11 cellular contexts compared by ENCODE assay signal in the genomic region with DNA sequence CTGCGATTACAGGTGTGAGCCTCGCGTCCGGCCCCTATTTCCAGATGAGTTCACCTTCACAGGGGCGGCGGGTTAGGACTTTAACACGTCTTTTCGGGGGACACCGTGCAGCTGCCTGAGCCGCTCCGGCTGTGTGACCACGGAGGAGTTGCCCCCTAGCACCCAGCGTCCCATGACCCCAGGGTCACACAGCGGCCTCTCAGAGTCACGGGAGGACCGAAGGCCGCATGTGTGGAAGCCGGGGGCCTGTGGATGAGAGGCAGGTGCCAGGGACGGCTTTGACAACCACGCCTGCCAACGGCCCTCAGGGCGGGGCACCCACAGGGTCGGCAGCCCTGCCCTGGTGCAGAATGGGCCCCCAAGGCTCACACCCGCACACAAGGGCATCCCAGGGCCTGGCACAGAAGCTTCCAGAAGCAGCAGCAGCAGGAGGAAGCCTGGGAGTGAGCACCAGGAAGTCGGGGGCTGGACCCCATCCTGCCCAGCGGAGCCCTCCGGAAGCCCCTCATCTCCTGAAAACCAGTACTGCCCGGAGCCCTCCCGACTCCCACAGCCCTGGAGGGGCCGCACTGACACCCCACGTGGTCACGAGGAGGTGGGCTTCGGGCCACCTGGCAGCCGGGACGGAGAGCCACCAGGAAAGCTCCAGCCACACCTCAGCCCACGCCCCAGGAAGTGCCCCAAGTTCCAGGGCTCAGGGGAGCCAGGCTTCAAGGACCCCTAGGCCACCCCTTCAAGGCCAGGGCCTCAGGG. TPM values are rescaled to one million over a fixed set of nuclear protein-coding genes. Genes with fewer than 3 reads are reported as not detected.
DNase-seq lines count a peak whose midpoint lies in the region; ATAC-seq and TF ChIP-seq lines count a peak whose summit lies in the region.
"Had no signal": no experiment of that assay in that cellular context is flagged by ENCODE, and none has a peak within 500 bp of the region (broad histone marks: within the 10 kb centered on the region; RNA-seq: fewer than 3 reads in every experiment).

No MANE protein-coding gene starts in this region.

- H3K4me1 ChIP-seq in CD4-positive, CD25-positive, alpha-beta regulatory T cell (ENCODE audit: control insufficient read depth, insufficient read depth, low read length, poor library complexity, severe bottlenecking): peaks cover 43% of the 10 kb centered on the region
- H3K4me1 ChIP-seq in RWPE2 (ENCODE audit: insufficient read depth, poor library complexity, severe bottlenecking): peaks cover 7% of the 10 kb centered on the region

- H3K9me3 ChIP-seq in CD4-positive, CD25-positive, alpha-beta regulatory T cell (ENCODE audit: control insufficient read depth in 2 of 2, low read length in 2 of 2): no peaks in the 10 kb centered on the region
- H3K9me3 ChIP-seq in RWPE2 (ENCODE audit: severe bottlenecking): no peaks in the 10 kb centered on the region

- intact Hi-C loops in dorsolateral prefrontal cortex (cut with DNase I): no loop called here

- no peaks in the 10 kb centered on the region for H3K9me3 Mint-ChIP-seq in CD4-positive, CD25-positive, alpha-beta regulatory T cell

- no peaks in the 10 kb centered on the region for H3K36me3 ChIP-seq in CD4-positive, CD25-positive, alpha-beta regulatory T cell (ENCODE audit: control insufficient read depth, insufficient read depth, low read length)
- H3K36me3 ChIP-seq in RWPE2 (ENCODE audit: low read depth): no peaks in the 10 kb centered on the region

- H3K27ac ChIP-seq in CD4-positive, CD25-positive, alpha-beta regulatory T cell (ENCODE audit: insufficient read depth, low read length, poor library complexity, severe bottlenecking): peak overlapping the region; percentile 51
- H3K27ac ChIP-seq in RWPE2 (ENCODE audit: poor library complexity, severe bottlenecking) (no peak overlapping the region), dorsolateral prefrontal cortex (peak overlapping the region in 48 of 59 donors; percentile 0 to 91 (median 78))

- no peaks in the 10 kb centered on the region for H3K36me3 Mint-ChIP-seq in CD4-positive, CD25-positive, alpha-beta regulatory T cell

- no peaks in the 10 kb centered on the region for H3K27me3 Mint-ChIP-seq in CD4-positive, CD25-positive, alpha-beta regulatory T cell

- peak overlapping the region in 2 of 3 donors; percentile 82 to 85 for H3K27ac Mint-ChIP-seq in CD4-positive, CD25-positive, alpha-beta regulatory T cell

- H3K4me1 Mint-ChIP-seq in CD4-positive, CD25-positive, alpha-beta regulatory T cell: peaks cover 0 to 32% (median 4%) of the 10 kb centered on the region in 4 donors

- H3K27me3 ChIP-seq in CD4-positive, CD25-positive, alpha-beta regulatory T cell (ENCODE audit: control insufficient read depth, insufficient read depth, low read length): no peaks in the 10 kb centered on the region
- H3K27me3 ChIP-seq in RWPE2 (ENCODE audit: insufficient read depth, poor library complexity, severe bottlenecking) (no peaks in the 10 kb centered on the region), dorsolateral prefrontal cortex (no peaks in the 10 kb centered on the region)

- ATAC-seq in CD4-positive, CD25-positive, alpha-beta regulatory T cell (ENCODE audit: low read depth in 2 of 2): no peak
- ATAC-seq in RWPE2 (ENCODE audit: low read depth) (no peak), omental fat pad (ENCODE audit: low FRiP score) (no peak)
- ATAC-seq: esophagus mucosa had no signal

- H3K4me3 Mint-ChIP-seq in CD4-positive, CD25-positive, alpha-beta regulatory T cell: peak overlapping the region; percentile 62 to 70 (median 66)

- H3K4me3 ChIP-seq in CD4-positive, CD25-positive, alpha-beta regulatory T cell (ENCODE audit: low read depth, low read length): peak overlapping the region; percentile 57
- no peak overlapping the region for H3K4me3 ChIP-seq in RWPE2 (ENCODE audit: severe bottlenecking)
- H3K4me3 ChIP-seq in dorsolateral prefrontal cortex: no peak overlapping the region

- TF ChIP-seq CTCF in RWPE2 (IDR thresholded peaks at IDR 0.05; ENCODE audit: poor library complexity, severe bottlenecking) (no peak), dorsolateral prefrontal cortex (IDR thresholded peaks at IDR 0.05 in 54 of 56, conservative IDR thresholded peaks at IDR 0.05 in 2 of 56; ENCODE audit: low read depth in 1 of 56, partially characterized antibody in 56 of 56) (no peak), omental fat pad (IDR thresholded peaks at IDR 0.05) (no peak)

- DNase-seq in CD4-positive, CD25-positive, alpha-beta regulatory T cell: peak in 1 of 3 donors; percentile 16
- DNase-seq in RWPE2 (ENCODE audit: low spot score) (peak; percentile 41), dorsolateral prefrontal cortex (peak in 6 of 10 donors; percentile 13 to 44 (median 34)), omental fat pad (ENCODE audit: low spot score) (peak; percentile 8), AG20443 (ENCODE audit: low spot score) (no peak), NOMO-1 (lab: John Stamatoyannopoulos, UW; ENCODE audit: unreplicated experiment in 2 of 2) (no peak), GM19238 (ENCODE audit: insufficient read length, low spot score) (no peak), NCI-H128 (lab: John Stamatoyannopoulos, UW; ENCODE audit: unreplicated experiment) (no peak)
- DNase-seq: NCI-H345, trophoblast cell had no signal

RNA-seq across cellular contexts. Expression of a gene that starts 32.7 kb away (rescaled TPM):
- total RNA-seq in CD4-positive, CD25-positive, alpha-beta regulatory T cell: 5.5 TPM
- polyA plus RNA-seq in CD4-positive, CD25-positive, alpha-beta regulatory T cell: 1 to 10 TPM; 2.9 to 8.8 (median 6.2) TPM
- total RNA-seq in dorsolateral prefrontal cortex (100 to 1,000 TPM in 118 of 120 experiments, 10 to 100 TPM in 2; 97.0 to 199 (median 136) TPM), omental fat pad (10 to 100 TPM in 3 of 4 donors, 1 to 10 TPM in 1; 6.7 to 21.7 (median 14.4) TPM)

RNA-seq across cellular contexts. Expression of a gene that starts 45.4 kb away (rescaled TPM):
- total RNA-seq in CD4-positive, CD25-positive, alpha-beta regulatory T cell: 67.8 TPM
- polyA plus RNA-seq in CD4-positive, CD25-positive, alpha-beta regulatory T cell: 10 to 100 TPM; 23.9 to 30.8 (median 28.4) TPM
- total RNA-seq in dorsolateral prefrontal cortex (10 to 100 TPM; 25.4 to 54.1 (median 40.7) TPM), omental fat pad (10 to 100 TPM; 18.7 to 28.5 (median 23.5) TPM)

RNA-seq across cellular contexts. Expression of a gene that starts 53.6 kb away (rescaled TPM):
- total RNA-seq in CD4-positive, CD25-positive, alpha-beta regulatory T cell: 36.8 TPM
- polyA plus RNA-seq in CD4-positive, CD25-positive, alpha-beta regulatory T cell: 10 to 100 TPM; 18.3 to 30.4 (median 24.8) TPM
- total RNA-seq in dorsolateral prefrontal cortex (10 to 100 TPM; 11.2 to 38.9 (median 18.5) TPM), omental fat pad (10 to 100 TPM in 2 of 4 donors, 1 to 10 TPM in 2; 8.1 to 16.9 (median 10.0) TPM)

Comparison
In these comparisons a context has a peak if more than half of its experiments do, and no peak if none do; other contexts are left out.
1. DNase-seq: peak in RWPE2 (single experiment), dorsolateral prefrontal cortex (6 of 10) and omental fat pad (single experiment); none in AG20443 (single experiment), NOMO-1 (0 of 2), GM19238 (single experiment) and NCI-H128 (single experiment).
2. RNA of a gene that starts 32.7 kb away (total RNA-seq): 97.0 to 199 TPM in dorsolateral prefrontal cortex; 6.7 to 21.7 TPM in omental fat pad and 5.5 TPM in CD4-positive, CD25-positive, alpha-beta regulatory T cell (single experiment); every median in the first group is over 4 times any median in the second.